In genomic region chr13:30743319-30744055, GRCh38 we compare ENCODE assay signal across 1 cellular context.
TF ChIP-seq lines count a peak whose summit lies in the region.

No MANE protein-coding gene starts in this region.

TF ChIP-seq in WTC11, 78 proteins besides CTCF, POLR2A, EP300 and RAD21 (continued from another document):
- no peak for TF ChIP-seq NFATC4 (CRISPR knock-in tag; IDR thresholded peaks at IDR 0.05)
- no peak for TF ChIP-seq MYBL2 (CRISPR knock-in tag; IDR thresholded peaks at IDR 0.05)
- no peak for TF ChIP-seq JUN (CRISPR knock-in tag; IDR thresholded peaks at IDR 0.05)
- no peak for TF ChIP-seq ATF3 (CRISPR knock-in tag; conservative IDR thresholded peaks at IDR 0.05)
- TF ChIP-seq STAT6 (CRISPR knock-in tag; conservative IDR thresholded peaks at IDR 0.05; ENCODE audit: low read depth): no peak
- TF ChIP-seq ZBTB21 (CRISPR knock-in tag; IDR thresholded peaks at IDR 0.05; ENCODE audit: borderline replicate concordance): no peak
- TF ChIP-seq ZNF425 (CRISPR knock-in tag; conservative IDR thresholded peaks at IDR 0.05): no peak
- no peak for TF ChIP-seq NR2C2 (CRISPR knock-in tag; IDR thresholded peaks at IDR 0.05)
